In the genomic region with DNA sequence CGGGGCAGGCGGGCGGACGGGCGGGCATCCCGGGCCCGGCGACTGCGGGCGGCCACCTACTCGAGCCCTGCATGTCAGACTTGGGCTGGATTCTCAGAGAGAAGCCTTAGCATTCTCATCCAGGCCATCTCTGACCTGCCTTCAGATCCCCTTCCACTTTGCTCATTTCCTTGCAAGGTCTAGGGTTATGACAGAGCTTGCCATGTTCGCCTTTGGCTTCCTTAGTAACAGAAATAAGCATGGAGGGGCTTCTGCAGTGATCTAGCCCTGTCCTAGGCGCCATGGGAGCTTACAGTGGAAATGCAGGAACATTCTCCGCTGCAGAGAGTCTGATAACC, we compare ENCODE assay signal across 8 cellular contexts. TPM values are rescaled to one million over a fixed set of nuclear protein-coding genes. Genes with fewer than 3 reads are reported as not detected.
DNase-seq lines count a peak whose midpoint lies in the region; ATAC-seq and TF ChIP-seq lines count a peak whose summit lies in the region.

No MANE protein-coding gene starts in this region.

- peaks cover 51% of the 10 kb centered on the region for H3K4me1 Mint-ChIP-seq in activated naive CD4-positive, alpha-beta T cell treated with anti-CD3 and anti-CD28 coated beads, Interleukin-2, amount 50 U/mL, for 24 hours

- H3K4me3 ChIP-seq in adipocyte (ENCODE audit: low read length): peak overlapping the region; percentile 78
- H3K4me3 ChIP-seq in right lobe of liver: peak overlapping the region; percentile 72 to 76 (median 75)
- peak overlapping the region; percentile 24 to 86 (median 82) for H3K4me3 ChIP-seq in tibial nerve

- 4% methylated on average over 3 of the region's 14 CpGs for WGBS in right lobe of liver (ENCODE audit: insufficient coverage, low coverage, low lambda C conversion rate, missing lambda C conversion rate)
- WGBS in tibial nerve, 2 donors: 12 to 49% methylated on average over 3 to 11 of the region's 14 CpGs

- no peak for ATAC-seq in activated naive CD4-positive, alpha-beta T cell treated with anti-CD3 and anti-CD28 coated beads, Interleukin-2, amount 50 U/mL, for 72 hours
- no peak for ATAC-seq in right lobe of liver
- no peak for ATAC-seq in GM21786 (IDR thresholded peaks at IDR 0.05; ENCODE audit: unreplicated experiment)
- no peak for ATAC-seq in HG03342 (IDR thresholded peaks at IDR 0.05; ENCODE audit: unreplicated experiment)

- no peaks in the 10 kb centered on the region for H3K27me3 Mint-ChIP-seq in activated naive CD4-positive, alpha-beta T cell treated with anti-CD3 and anti-CD28 coated beads, Interleukin-2, amount 50 U/mL, for 24 hours

- no peak for DNase-seq in activated naive CD4-positive, alpha-beta T cell treated with anti-CD3 and anti-CD28 coated beads, Interleukin-2, amount 50 U/mL, for 72 hours (ENCODE audit: low spot score in 2 of 2)
- DNase-seq in adipocyte (ENCODE audit: low read depth) (no peak), right lobe of liver (no peak), tibial nerve (ENCODE audit: low spot score in 2 of 2) (peak in 1 of 2 donors; percentile 14), middle frontal gyrus (ENCODE audit: extremely low spot score, low spot score) (no peak)

- TF ChIP-seq EP300 in tibial nerve (IDR thresholded peaks at IDR 0.05): no peak

- H3K27ac Mint-ChIP-seq in activated naive CD4-positive, alpha-beta T cell treated with anti-CD3 and anti-CD28 coated beads, Interleukin-2, amount 50 U/mL, for 24 hours: peak overlapping the region; percentile 3
- peak overlapping the region in 1 of 2 donors; percentile 23 for H3K27ac Mint-ChIP-seq in activated naive CD4-positive, alpha-beta T cell treated with anti-CD3 and anti-CD28 coated beads, Interleukin-2, amount 50 U/mL, for 72 hours

- no peaks in the 10 kb centered on the region for H3K36me3 Mint-ChIP-seq in activated naive CD4-positive, alpha-beta T cell treated with anti-CD3 and anti-CD28 coated beads, Interleukin-2, amount 50 U/mL, for 24 hours
- peaks cover 11 to 23% of the 10 kb centered on the region in 2 donors for H3K36me3 Mint-ChIP-seq in activated naive CD4-positive, alpha-beta T cell treated with anti-CD3 and anti-CD28 coated beads, Interleukin-2, amount 50 U/mL, for 72 hours

- peak overlapping the region; percentile 86 for H3K4me3 Mint-ChIP-seq in activated naive CD4-positive, alpha-beta T cell treated with anti-CD3 and anti-CD28 coated beads, Interleukin-2, amount 50 U/mL, for 24 hours

- H3K9me3 Mint-ChIP-seq in activated naive CD4-positive, alpha-beta T cell treated with anti-CD3 and anti-CD28 coated beads, Interleukin-2, amount 50 U/mL, for 24 hours: no peaks in the 10 kb centered on the region
- no peaks in the 10 kb centered on the region for H3K9me3 Mint-ChIP-seq in activated naive CD4-positive, alpha-beta T cell treated with anti-CD3 and anti-CD28 coated beads, Interleukin-2, amount 50 U/mL, for 72 hours

- H3K4me1 ChIP-seq in adipocyte (ENCODE audit: control insufficient read depth, insufficient read depth, low read length) (peaks cover 24% of the 10 kb centered on the region), right lobe of liver (peaks cover 0 to 71% (median 22%) of the 10 kb centered on the region in 4 donors), tibial nerve (peaks cover 0 to 35% (median 14%) of the 10 kb centered on the region in 4 donors)

- peak overlapping the region; percentile 83 for H3K9ac ChIP-seq in adipocyte (ENCODE audit: low read length)

- H3K27ac ChIP-seq in right lobe of liver (peak overlapping the region; percentile 80 to 96 (median 94)), tibial nerve (peak overlapping the region; percentile 86 to 96 (median 91))

- TF ChIP-seq POLR2A in right lobe of liver (IDR thresholded peaks at IDR 0.05): no peak
- TF ChIP-seq POLR2A in tibial nerve (IDR thresholded peaks at IDR 0.05): no peak

- TF ChIP-seq CTCF in right lobe of liver (IDR thresholded peaks at IDR 0.05) (no peak), tibial nerve (IDR thresholded peaks at IDR 0.05) (no peak)

- H3K9me3 ChIP-seq in adipocyte (ENCODE audit: control insufficient read depth, low read length) (no peaks in the 10 kb centered on the region), right lobe of liver (no peaks in the 10 kb centered on the region), tibial nerve (no peaks in the 10 kb centered on the region)

- no peaks in the 10 kb centered on the region for H3K27me3 ChIP-seq in adipocyte (replicated peaks; ENCODE audit: control insufficient read depth, insufficient read depth, low read length)
- no peaks in the 10 kb centered on the region for H3K27me3 ChIP-seq in right lobe of liver
- H3K27me3 ChIP-seq in tibial nerve: no peaks in the 10 kb centered on the region

- intact Hi-C loops in right lobe of liver (cut with DNase I): no loop called here

- H3K36me3 ChIP-seq in adipocyte (ENCODE audit: control insufficient read depth, insufficient read depth, low read length, severe bottlenecking): no peaks in the 10 kb centered on the region
- H3K36me3 ChIP-seq in right lobe of liver: no peaks in the 10 kb centered on the region
- H3K36me3 ChIP-seq in tibial nerve: no peaks in the 10 kb centered on the region

RNA-seq across cellular contexts. Expression of gene ACVR1, which starts 0.6 kb away (rescaled TPM):
- total RNA-seq in activated naive CD4-positive, alpha-beta T cell treated with anti-CD3 and anti-CD28 coated beads, Interleukin-2, amount 50 U/mL, for 72 hours: 10 to 100 TPM; 16.0 to 27.0 TPM
- 10 to 100 TPM; 10.9 to 25.1 (median 14.6) TPM for total RNA-seq in right lobe of liver
- 10 to 100 TPM; 19.2 to 24.7 (median 22.8) TPM for total RNA-seq in tibial nerve
